Comparison of ENCODE assay signal across 9 cellular contexts in the genomic region with DNA sequence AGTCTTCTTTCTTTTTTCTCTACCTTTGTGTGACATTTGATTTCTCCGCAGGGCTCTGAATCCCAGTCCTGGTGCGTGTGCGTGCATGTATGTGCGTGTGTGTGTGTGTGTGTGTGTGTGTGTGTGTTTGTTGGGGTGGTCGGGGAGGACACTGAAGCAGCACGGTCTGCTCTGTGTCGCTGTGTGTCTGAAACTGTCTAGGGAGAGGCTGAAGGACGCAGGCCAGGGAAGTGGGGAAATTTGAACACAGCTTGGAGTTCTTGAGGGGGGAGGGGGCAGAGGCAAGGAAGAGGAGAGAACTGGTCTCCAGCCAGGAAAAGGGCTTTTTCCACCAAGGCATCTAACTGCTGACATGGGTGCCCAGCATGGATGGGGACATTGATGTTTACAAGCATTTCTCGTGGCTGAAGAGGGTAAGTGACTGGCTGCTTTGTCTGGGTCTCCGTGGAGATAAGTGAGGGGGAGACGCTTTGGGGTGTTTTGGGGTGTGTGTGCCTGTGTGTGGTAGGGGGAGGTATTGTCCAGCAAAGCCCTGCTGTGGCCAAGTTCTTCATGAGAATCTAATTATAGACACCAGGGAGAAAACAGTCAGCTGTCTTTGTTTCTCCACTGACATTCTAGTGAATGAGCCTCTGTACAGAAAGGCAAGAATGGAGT.
A peak's percentile ranks its signal among the peaks of the same experiment; 100 is the strongest.
DNase-seq lines count a peak whose midpoint lies in the region; TF ChIP-seq lines count a peak whose summit lies in the region.
"Had no signal": no experiment of that assay in that cellular context is flagged by ENCODE, and none has a peak within 500 bp of the region (broad histone marks: within the 10 kb centered on the region; RNA-seq: fewer than 3 reads in every experiment).

No MANE protein-coding gene starts in this region.

- no peaks in the 10 kb centered on the region for H3K9me3 ChIP-seq in DOHH2 (ENCODE audit: control insufficient read depth, insufficient read depth, low read length)
- H3K9me3 ChIP-seq in hepatocyte (ENCODE audit: low read depth) = no peaks in the 10 kb centered on the region

- H3K9me3 Mint-ChIP-seq in activated naive CD8-positive, alpha-beta T cell (ENCODE audit: low read depth) = no peaks in the 10 kb centered on the region

- TF ChIP-seq CTCF in DOHH2 (IDR thresholded peaks at IDR 0.05; ENCODE audit: low read depth, low read length, poor library complexity, severe bottlenecking) (no peak), hepatocyte (IDR thresholded peaks at IDR 0.05; ENCODE audit: poor library complexity) (no peak), retinal pigment epithelial cell (conservative IDR thresholded peaks at IDR 0.05; ENCODE audit: low read depth, low read length) (peak; percentile 17)

- H3K4me3 ChIP-seq in DOHH2 (ENCODE audit: low read length) (peak overlapping the region; percentile 40), hepatocyte (peak overlapping the region; percentile 6), retinal pigment epithelial cell (ENCODE audit: low read length) (peak overlapping the region; percentile 36)

- H3K27me3 ChIP-seq in DOHH2 (ENCODE audit: control insufficient read depth, low read length) = no peaks in the 10 kb centered on the region
- no peaks in the 10 kb centered on the region for H3K27me3 ChIP-seq in hepatocyte

- H3K4me1 Mint-ChIP-seq in activated naive CD8-positive, alpha-beta T cell (ENCODE audit: low read depth) = peaks cover 42% of the 10 kb centered on the region

- H3K36me3 ChIP-seq in DOHH2 (ENCODE audit: control insufficient read depth, low read length) (no peaks in the 10 kb centered on the region), hepatocyte (replicated peaks; ENCODE audit: insufficient read depth, low read depth) (no peaks in the 10 kb centered on the region)

- peak; percentile 68 for DNase-seq in hepatocyte (ENCODE audit: low spot score)
- DNase-seq in retinal pigment epithelial cell (ENCODE audit: low read depth) = no peak
- DNase-seq in iPS-NIHi11 (ENCODE audit: low spot score) = no peak
- no peak for DNase-seq in H4 (ENCODE audit: low spot score)
- no peak for DNase-seq in T-helper 9 cell
- no peak for DNase-seq in HUDEP-2 (lab: John Stamatoyannopoulos, UW; ENCODE audit: unreplicated experiment in 76 of 76)
- DNase-seq: GOT3 had no signal

- 0 out of 2 replicates have a peak overlapping the region, but pooled peaks have one; percentile 7 for H3K27ac ChIP-seq in DOHH2 (ENCODE audit: low read depth, low read length)
- peak overlapping the region; percentile 99 for H3K27ac ChIP-seq in hepatocyte

- H3K4me1 ChIP-seq in DOHH2 (ENCODE audit: control insufficient read depth, low read length) (peaks cover 24% of the 10 kb centered on the region), hepatocyte (ENCODE audit: insufficient read depth) (peaks cover 69% of the 10 kb centered on the region)

- H3F3A ChIP-seq in DOHH2 (ENCODE audit: control insufficient read depth, insufficient read depth) = no peaks in the 10 kb centered on the region

- H3K79me2 ChIP-seq in DOHH2 (ENCODE audit: control insufficient read depth, low read length) = no peaks in the 10 kb centered on the region
- peaks cover 52% of the 10 kb centered on the region for H3K79me2 ChIP-seq in hepatocyte

- peak overlapping the region; percentile 60 for H3K4me3 Mint-ChIP-seq in activated naive CD8-positive, alpha-beta T cell

- WGBS in hepatocyte (ENCODE audit: low lambda C conversion rate, missing lambda C conversion rate) = 29% methylated on average over 10 of the region's 11 CpGs

- H4K20me1 ChIP-seq in DOHH2 (ENCODE audit: control insufficient read depth, insufficient read depth, low read depth, low read length) = peaks cover 2% of the 10 kb centered on the region; the same call in 1 of the 2 replicates
- no peaks in the 10 kb centered on the region for H4K20me1 ChIP-seq in hepatocyte (ENCODE audit: insufficient read depth, poor library complexity, severe bottlenecking)

- H2AFZ ChIP-seq in hepatocyte = peak overlapping the region; percentile 25

- H3K36me3 Mint-ChIP-seq in activated naive CD8-positive, alpha-beta T cell = peaks cover 9% of the 10 kb centered on the region

- H3K27me3 Mint-ChIP-seq in activated naive CD8-positive, alpha-beta T cell = peaks cover 2% of the 10 kb centered on the region

- H3K27ac Mint-ChIP-seq in activated naive CD8-positive, alpha-beta T cell = peak overlapping the region; percentile 11

- H3K9me2 ChIP-seq in DOHH2 (replicated peaks; ENCODE audit: control insufficient read depth, low read length) = no peaks in the 10 kb centered on the region
- no peaks in the 10 kb centered on the region for H3K9me2 ChIP-seq in hepatocyte (replicated peaks; ENCODE audit: insufficient read depth)

- H3K4me2 ChIP-seq in DOHH2 (ENCODE audit: low read length) (peak overlapping the region; percentile 57), hepatocyte (peak overlapping the region; percentile 81)
